In the genomic region with DNA sequence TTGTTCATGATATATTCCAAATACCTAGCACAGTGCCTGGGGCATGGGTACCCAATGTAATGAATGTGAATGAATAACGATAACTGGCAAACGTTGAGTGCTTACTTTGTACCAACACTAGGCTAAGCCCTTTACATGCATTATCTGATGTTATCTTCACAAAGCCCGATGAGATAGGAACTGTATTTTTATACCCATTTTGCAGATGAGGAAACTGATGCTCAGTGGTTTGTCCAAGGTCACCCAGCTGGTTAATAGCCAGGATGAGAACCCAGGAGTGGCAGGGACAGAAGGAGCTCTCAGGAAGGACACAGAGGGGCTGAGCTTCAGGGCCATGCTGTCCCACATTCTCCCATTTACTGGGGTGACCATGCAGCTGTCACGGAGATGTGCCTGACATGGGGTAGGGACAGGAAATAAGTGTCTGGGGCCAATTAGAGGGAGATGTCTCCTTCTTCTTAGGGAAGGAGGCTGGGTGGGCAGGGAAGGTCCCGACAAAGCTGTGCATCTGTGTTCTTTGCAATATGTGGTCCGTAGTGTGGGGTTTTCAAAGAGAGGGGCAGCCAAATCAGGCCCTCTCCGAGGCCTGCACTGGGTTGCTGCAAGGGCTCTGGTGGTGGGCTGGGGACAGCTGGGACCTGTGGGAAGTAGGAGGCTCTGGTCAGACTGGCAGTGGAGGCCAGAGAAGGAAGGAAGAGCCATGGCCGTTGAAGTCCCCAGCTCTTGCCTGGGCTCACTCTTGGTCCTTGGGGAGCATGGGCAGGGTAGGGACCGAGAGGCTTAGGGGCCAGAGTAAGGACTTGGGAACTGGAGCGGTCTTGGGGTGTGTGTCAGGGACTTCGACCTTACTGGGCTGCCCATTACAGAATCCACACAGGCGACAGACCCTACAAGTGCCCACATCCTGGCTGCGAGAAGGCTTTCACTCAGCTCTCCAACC, we compare ENCODE assay signal across 36 cellular contexts. TPM values are rescaled to one million over a fixed set of nuclear protein-coding genes. Genes with fewer than 3 reads are reported as not detected.
DNase-seq lines count a peak whose midpoint lies in the region; ATAC-seq and TF ChIP-seq lines count a peak whose summit lies in the region.
"Had no signal": no experiment of that assay in that cellular context is flagged by ENCODE, and none has a peak within 500 bp of the region (broad histone marks: within the 10 kb centered on the region; RNA-seq: fewer than 3 reads in every experiment).

No MANE protein-coding gene starts in this region.

- CTCF ChIA-PET in activated CD4-positive, alpha-beta T cell treated with anti-CD3 and anti-CD28 coated beads for 36 hours (lab: Charles Lee): interaction anchor here (0.8 to 4.3 kb wide), 11 partner anchors 11 to 318 kb away, joined by 3 to 56 read pairs (median 9); a partner anchor contains a TSS

- H3K27ac ChIP-seq in vagina: no peak overlapping the region
- H3K27ac ChIP-seq: 22Rv1, foreskin keratinocyte, GM23248, pancreas had no signal

- TF ChIP-seq CTCF in HFF-Myc (IDR thresholded peaks at IDR 0.05; ENCODE audit: low read depth, low read length, missing control alignments) (peak; percentile 2), endothelial cell (IDR thresholded peaks at IDR 0.05; ENCODE audit: unreplicated experiment) (no peak), vagina (IDR thresholded peaks at IDR 0.05) (no peak)

- H3K36me3 ChIP-seq in vagina: peaks cover 0 to 35% of the 10 kb centered on the region in 2 donors
- H3K36me3 ChIP-seq: uterus had no signal

- no peak for DNase-seq in activated CD4-positive, alpha-beta T cell treated with anti-CD3 and anti-CD28 coated beads for 36 hours
- no peak for DNase-seq in activated CD4-positive, alpha-beta T cell treated with anti-CD3 and anti-CD28 coated beads for 48 hours
- no peak for DNase-seq in HFF-Myc (ENCODE audit: extremely low read depth, low read depth)
- no peak for DNase-seq in endothelial cell (ENCODE audit: low spot score)
- DNase-seq in posterior vena cava (ENCODE audit: low spot score): peak; percentile 71
- DNase-seq in vagina (ENCODE audit: extremely low spot score in 2 of 2): no peak
- DNase-seq: activated CD4-positive, CD25-positive, alpha-beta regulatory T cell treated with anti-CD3 and anti-CD28 coated beads, Interleukin-2, amount 50 U/mL, for 72 hours; activated CD8-positive, alpha-beta memory T cell treated with anti-CD3 and anti-CD28 coated beads for 24 hours; activated T-cell treated with anti-CD3 and anti-CD28 coated beads, Interleukin-2, amount 50 U/mL, for 24 hours; CD4-positive, CD25-positive, alpha-beta regulatory T cell; cerebellar nuclear complex; erythroblast; foreskin keratinocyte; GM23248; HFFc6; Karpas-422; lower lobe of right lung; MV-4-11; NCI-H1436 treated with DMSO at 0.1 percent for 48 hours; NCI-H2107; NCI-H748 treated with DMSO at 0.1 percent for 48 hours; SK-N-SH; stimulated activated CD4-positive, alpha-beta T cell treated with anti-CD3 and anti-CD28 coated beads, Interleukin-4, amount 100 ng/mL, for 24 hours; T-helper 17 cell; uterus had no signal

- H3K36me3 Mint-ChIP-seq in activated CD4-positive, alpha-beta T cell treated with anti-CD3 and anti-CD28 coated beads for 36 hours (ENCODE audit: low read depth): peaks cover 10% of the 10 kb centered on the region
- H3K36me3 Mint-ChIP-seq in endothelial cell (ENCODE audit: low read depth, unreplicated experiment): peaks cover 50% of the 10 kb centered on the region
- H3K36me3 Mint-ChIP-seq: natural killer cell treated with Interleukin-12 subunit alpha and Interleukin-12 subunit beta and Interleukin-15 and Interleukin-18, amount 100 ng/mL, for 72 hours had no signal

- peaks cover 2% of the 10 kb centered on the region for H3K4me1 Mint-ChIP-seq in activated CD4-positive, alpha-beta T cell treated with anti-CD3 and anti-CD28 coated beads for 36 hours
- no peaks in the 10 kb centered on the region for H3K4me1 Mint-ChIP-seq in endothelial cell (ENCODE audit: unreplicated experiment)

- no peaks in the 10 kb centered on the region for H3K27me3 Mint-ChIP-seq in activated CD4-positive, alpha-beta T cell treated with anti-CD3 and anti-CD28 coated beads for 36 hours
- H3K27me3 Mint-ChIP-seq in endothelial cell (ENCODE audit: unreplicated experiment): peaks cover 1% of the 10 kb centered on the region
- H3K27me3 Mint-ChIP-seq: activated T-cell treated with anti-CD3 and anti-CD28 coated beads, Interleukin-2, amount 50 U/mL, for 24 hours; CD4-positive, CD25-positive, alpha-beta regulatory T cell; natural killer cell treated with Interleukin-12 subunit alpha and Interleukin-12 subunit beta and Interleukin-15 and Interleukin-18, amount 100 ng/mL, for 72 hours; stimulated activated memory B cell treated with anti-CD40 and anti-IgM and Interleukin-4, amounts not matched to agents 10 μg/mL and 1 μg/mL and 100 μg/mL, for 72 hours; T-helper 17 cell had no signal

- no peaks in the 10 kb centered on the region for H3K9me3 Mint-ChIP-seq in activated CD4-positive, alpha-beta T cell treated with anti-CD3 and anti-CD28 coated beads for 36 hours (ENCODE audit: low read depth)
- H3K9me3 Mint-ChIP-seq in endothelial cell (ENCODE audit: unreplicated experiment): no peaks in the 10 kb centered on the region
- H3K9me3 Mint-ChIP-seq: activated T-cell treated with anti-CD3 and anti-CD28 coated beads, Interleukin-2, amount 50 U/mL, for 24 hours; HFFc6; natural killer cell treated with Interleukin-12 subunit alpha and Interleukin-12 subunit beta and Interleukin-15 and Interleukin-18, amount 100 ng/mL, for 72 hours had no signal

- no peak overlapping the region for H3K4me3 Mint-ChIP-seq in activated CD4-positive, alpha-beta T cell treated with anti-CD3 and anti-CD28 coated beads for 36 hours
- H3K4me3 Mint-ChIP-seq in endothelial cell (ENCODE audit: unreplicated experiment): peak overlapping the region; percentile 65
- H3K4me3 Mint-ChIP-seq: activated T-cell treated with anti-CD3 and anti-CD28 coated beads, Interleukin-2, amount 50 U/mL, for 24 hours; HFFc6; natural killer cell treated with Interleukin-12 subunit alpha and Interleukin-12 subunit beta and Interleukin-15 and Interleukin-18, amount 100 ng/mL, for 72 hours; stimulated activated memory B cell treated with anti-CD40 and anti-IgM and Interleukin-4, amounts not matched to agents 10 μg/mL and 1 μg/mL and 100 μg/mL, for 72 hours; T-helper 17 cell had no signal

- H3K9me3 ChIP-seq in vagina: no peaks in the 10 kb centered on the region
- H3K9me3 ChIP-seq: heart left ventricle, lower lobe of right lung, pancreas, right atrium auricular region, SK-N-SH, uterus had no signal

- no peak for TF ChIP-seq POLR2A in vagina (IDR thresholded peaks at IDR 0.05)

- H3K4me1 ChIP-seq in vagina: peaks cover 30% of the 10 kb centered on the region
- H3K4me1 ChIP-seq: foreskin keratinocyte, pancreas had no signal

- peak overlapping the region; percentile 52 for H3K27ac Mint-ChIP-seq in activated CD4-positive, alpha-beta T cell treated with anti-CD3 and anti-CD28 coated beads for 36 hours
- H3K27ac Mint-ChIP-seq in endothelial cell (ENCODE audit: unreplicated experiment): peak overlapping the region; percentile 34
- H3K27ac Mint-ChIP-seq: HFFc6; stimulated activated memory B cell treated with anti-CD40 and anti-IgM and Interleukin-4, amounts not matched to agents 10 μg/mL and 1 μg/mL and 100 μg/mL, for 72 hours; T-helper 17 cell had no signal

- POLR2A ChIA-PET in activated CD4-positive, alpha-beta T cell treated with anti-CD3 and anti-CD28 coated beads for 36 hours (lab: Charles Lee): no interaction called here

- intact Hi-C loops in activated CD4-positive, alpha-beta T cell treated with anti-CD3 and anti-CD28 coated beads for 36 hours (cut with DNase I, micrococcal nuclease): loop anchor here (1.0 to 2.0 kb wide), 3 partner anchors 73 to 318 kb away; no protein-coding TSS in a partner anchor
- intact Hi-C loops in posterior vena cava (cut with DNase I) (loop anchor here (5.0 kb wide), 3 partner anchors 43 to 173 kb away; no protein-coding TSS in a partner anchor), vagina (cut with DNase I) (loop anchor here (5.0 kb wide), 1 partner anchor 73 kb away; no protein-coding TSS in a partner anchor)

- no peaks in the 10 kb centered on the region for H3K27me3 ChIP-seq in vagina
- H3K27me3 ChIP-seq: foreskin keratinocyte, heart left ventricle, pancreas, right atrium auricular region, uterus had no signal

- no peak for ATAC-seq in activated CD4-positive, alpha-beta T cell treated with anti-CD3 and anti-CD28 coated beads for 36 hours
- ATAC-seq in GM18519 (IDR thresholded peaks at IDR 0.05; ENCODE audit: low FRiP score, unreplicated experiment) (no peak), GM19328 (IDR thresholded peaks at IDR 0.05; ENCODE audit: unreplicated experiment) (no peak)

- no peak overlapping the region for H3K4me3 ChIP-seq in HFF-Myc (replicated peaks; ENCODE audit: low read depth, low read length)
- H3K4me3 ChIP-seq in vagina: no peak overlapping the region
- H3K4me3 ChIP-seq: GM23248, heart left ventricle, lower lobe of right lung, pancreas, right atrium auricular region, uterus had no signal

RNA-seq across cellular contexts. Expression of a gene that starts 26.6 kb away (rescaled TPM):
- total RNA-seq in activated CD4-positive, alpha-beta T cell treated with anti-CD3 and anti-CD28 coated beads for 36 hours: not detected
- not detected for total RNA-seq in endothelial cell (ENCODE audit: unreplicated experiment)
- total RNA-seq in posterior vena cava: under 1 TPM in 1 of 2 donors, not detected in 1; 0.24 TPM
- total RNA-seq in vagina: not detected
- total RNA-seq: CD4-positive, CD25-positive, alpha-beta regulatory T cell; foreskin keratinocyte; GM23248; HFFc6; kidney epithelial cell; lower lobe of right lung; mononuclear cell; natural killer cell treated with Interleukin-12 subunit alpha and Interleukin-12 subunit beta and Interleukin-15 and Interleukin-18, amount 100 ng/mL, for 72 hours; pancreas; right atrium auricular region; RPMI7951 had no signal

RNA-seq across cellular contexts. Expression of a gene that starts 38.0 kb away (rescaled TPM):
- total RNA-seq in activated CD4-positive, alpha-beta T cell treated with anti-CD3 and anti-CD28 coated beads for 36 hours: 10 to 100 TPM; 10.2 to 11.7 TPM
- total RNA-seq in endothelial cell (ENCODE audit: unreplicated experiment) (70.0 TPM), posterior vena cava (10 to 100 TPM; 25.8 to 37.0 TPM), vagina (24.6 TPM)
